37 cellular contexts compared by ENCODE assay signal in genomic region chr7:39908141-39908540, GRCh38.
"Had no signal": no experiment of that assay in that cellular context is flagged by ENCODE, and none has a peak within 500 bp of the region (broad histone marks: within the 10 kb centered on the region; RNA-seq: fewer than 3 reads in every experiment).

No MANE protein-coding gene starts in this region.

- H3K36me3 Mint-ChIP-seq: activated naive CD4-positive, alpha-beta T cell treated with anti-CD3 and anti-CD28 coated beads, Interleukin-2, amount 10 ng/mL, durations not matched to agents 7 days and 5 days; brain had no signal

- DNase-seq: activated effector memory CD4-positive, alpha-beta T cell treated with anti-CD3 and anti-CD28 coated beads, Interleukin-2, amount 50 U/mL, for 16 hours; activated effector memory CD4-positive, alpha-beta T cell treated with Interleukin-2 at 50 U/mL for 16 hours; activated gamma-delta T cell; activated gamma-delta T cell treated with Interleukin-2 at 50 U/mL for 16 hours; activated naive CD4-positive, alpha-beta T cell; activated naive CD4-positive, alpha-beta T cell treated with anti-CD3 and anti-CD28 coated beads for 36 hours; activated naive CD4-positive, alpha-beta T cell treated with anti-CD3 and anti-CD28 coated beads, Interleukin-2, amount 10 ng/mL, durations not matched to agents 7 days and 5 days; activated naive CD4-positive, alpha-beta T cell treated with anti-CD3 and anti-CD28 coated beads, Interleukin-2, amount 50 U/mL, for 16 hours; activated naive CD4-positive, alpha-beta T cell treated with Interleukin-2 at 50 U/mL for 16 hours; activated naive CD8-positive, alpha-beta T cell treated with anti-CD3 and anti-CD28 coated beads for 36 hours; activated naive CD8-positive, alpha-beta T cell treated with anti-CD3 and anti-CD28 coated beads, Interleukin-2, amount 10 ng/mL, durations not matched to agents 7 days and 5 days; activated naive CD8-positive, alpha-beta T cell treated with anti-CD3 and anti-CD28 coated beads, Interleukin-2, amount 50 U/mL, for 24 hours; activated T-cell treated with anti-CD3 and anti-CD28 coated beads, Interleukin-2, amount 50 U/mL, for 1 hour; activated T-cell treated with anti-CD3 and anti-CD28 coated beads, Interleukin-2, amount 50 U/mL, for 24 hours; activated T-cell treated with anti-CD3 and anti-CD28 coated beads, Interleukin-2, amount 50 U/mL, for 48 hours; activated T-cell treated with anti-CD3 and anti-CD28 coated beads, Interleukin-2, amount 50 U/mL, for 72 hours; adrenal gland; amniotic stem cell; amygdala; anterior cingulate cortex; aorta; body of pancreas; brain microvascular endothelial cell; caudate nucleus; central memory CD4-positive, alpha-beta T cell; cerebellar nuclear complex had no signal

- H3K27ac ChIP-seq: adrenal gland, ascending aorta, body of pancreas, brain microvascular endothelial cell, breast epithelium, cardiac muscle cell had no signal

- H3K27me3 Mint-ChIP-seq: activated naive CD4-positive, alpha-beta T cell treated with anti-CD3 and anti-CD28 coated beads, Interleukin-2, amount 50 U/mL, for 24 hours; activated naive CD8-positive, alpha-beta T cell; activated naive CD8-positive, alpha-beta T cell treated with anti-CD3 and anti-CD28 coated beads for 36 hours; activated naive CD8-positive, alpha-beta T cell treated with anti-CD3 and anti-CD28 coated beads, Interleukin-2, amount 50 U/mL, for 24 hours; activated T-cell treated with anti-CD3 and anti-CD28 coated beads, Interleukin-2, amount 50 U/mL, for 24 hours; central memory CD8-positive, alpha-beta T cell had no signal

- H3K27me3 ChIP-seq: adrenal gland, ascending aorta, body of pancreas, brain microvascular endothelial cell, breast epithelium, cardiac muscle cell had no signal

- H3K4me1 Mint-ChIP-seq: activated naive CD4-positive, alpha-beta T cell treated with anti-CD3 and anti-CD28 coated beads, Interleukin-2, amount 10 ng/mL, durations not matched to agents 7 days and 5 days; activated naive CD4-positive, alpha-beta T cell treated with anti-CD3 and anti-CD28 coated beads, Interleukin-2, amount 50 U/mL, for 24 hours; activated naive CD8-positive, alpha-beta T cell treated with anti-CD3 and anti-CD28 coated beads, Interleukin-2, amount 50 U/mL, for 24 hours; activated T-helper 17 cell treated with anti-CD3 and anti-CD28 coated beads, Interleukin-2, amount 50 U/mL, for 72 hours; brain; central memory CD8-positive, alpha-beta T cell had no signal

- H3K4me3 ChIP-seq: adrenal gland, ascending aorta, body of pancreas, breast epithelium, cardiac muscle cell had no signal

- H3K4me3 Mint-ChIP-seq: activated naive CD4-positive, alpha-beta T cell treated with anti-CD3 and anti-CD28 coated beads for 36 hours; activated naive CD4-positive, alpha-beta T cell treated with anti-CD3 and anti-CD28 coated beads, Interleukin-2, amount 10 ng/mL, durations not matched to agents 7 days and 5 days; activated naive CD4-positive, alpha-beta T cell treated with anti-CD3 and anti-CD28 coated beads, Interleukin-2, amount 50 U/mL, for 24 hours; activated naive CD8-positive, alpha-beta T cell; activated naive CD8-positive, alpha-beta T cell treated with anti-CD3 and anti-CD28 coated beads for 36 hours; activated naive CD8-positive, alpha-beta T cell treated with anti-CD3 and anti-CD28 coated beads, Interleukin-2, amount 10 ng/mL, durations not matched to agents 7 days and 5 days; activated naive CD8-positive, alpha-beta T cell treated with anti-CD3 and anti-CD28 coated beads, Interleukin-2, amount 50 U/mL, for 24 hours; activated T-cell treated with anti-CD3 and anti-CD28 coated beads, Interleukin-2, amount 50 U/mL, for 24 hours; activated T-cell treated with anti-CD3 and anti-CD28 coated beads, Interleukin-2, amount 50 U/mL, for 72 hours; activated T-helper 1 cell treated with anti-CD3 and anti-CD28 coated beads, Interleukin-12 subunit alpha, Interleukin-12 subunit beta, Interleukin-2, Interleukin-4 antibody, amounts not matched to agents 30 ng/mL and 10 ng/mL and 1 ng/mL, durations not matched to agents 14 hours and 24 hours and 36 hours; activated T-helper 17 cell treated with anti-CD3 and anti-CD28 coated beads, Interleukin-2, amount 50 U/mL, for 72 hours; brain; central memory CD8-positive, alpha-beta T cell had no signal

- H3K27ac Mint-ChIP-seq: activated naive CD4-positive, alpha-beta T cell treated with anti-CD3 and anti-CD28 coated beads for 36 hours; activated naive CD4-positive, alpha-beta T cell treated with anti-CD3 and anti-CD28 coated beads, Interleukin-2, amount 10 ng/mL, durations not matched to agents 7 days and 5 days; activated naive CD4-positive, alpha-beta T cell treated with anti-CD3 and anti-CD28 coated beads, Interleukin-2, amount 50 U/mL, for 24 hours; activated naive CD4-positive, alpha-beta T cell treated with anti-CD3 and anti-CD28 coated beads, Interleukin-2, amount 50 U/mL, for 72 hours; activated naive CD8-positive, alpha-beta T cell; activated naive CD8-positive, alpha-beta T cell treated with anti-CD3 and anti-CD28 coated beads for 36 hours; activated naive CD8-positive, alpha-beta T cell treated with anti-CD3 and anti-CD28 coated beads, Interleukin-2, amount 10 ng/mL, durations not matched to agents 7 days and 5 days; activated naive CD8-positive, alpha-beta T cell treated with anti-CD3 and anti-CD28 coated beads, Interleukin-2, amount 50 U/mL, for 24 hours; activated T-cell treated with anti-CD3 and anti-CD28 coated beads, Interleukin-2, amount 50 U/mL, for 24 hours; activated T-cell treated with anti-CD3 and anti-CD28 coated beads, Interleukin-2, amount 50 U/mL, for 72 hours; activated T-helper 1 cell treated with anti-CD3 and anti-CD28 coated beads, Interleukin-12 subunit alpha, Interleukin-12 subunit beta, Interleukin-2, Interleukin-4 antibody, amounts not matched to agents 30 ng/mL and 10 ng/mL and 1 ng/mL, durations not matched to agents 14 hours and 24 hours and 36 hours; activated T-helper 17 cell treated with anti-CD3 and anti-CD28 coated beads, Interleukin-2, amount 50 U/mL, for 72 hours; activated T-helper 2 cell treated with anti-CD3 and anti-CD28 coated beads, Interferon-gamma antibody, Interleukin-2, Interleukin-4, amounts not matched to agents 10 μg/mL and 5 μg/mL and 100 μg/mL, durations not matched to agents 14 hours and 24 hours and 36 hours; brain had no signal

- ATAC-seq: activated naive CD4-positive, alpha-beta T cell treated with anti-CD3 and anti-CD28 coated beads, Interleukin-2, amount 50 U/mL, for 72 hours; activated naive CD8-positive, alpha-beta T cell treated with anti-CD3 and anti-CD28 coated beads, Interleukin-2, amount 50 U/mL, for 24 hours; activated T-cell treated with anti-CD3 and anti-CD28 coated beads, Interleukin-2, amount 50 U/mL, for 72 hours; activated T-helper 17 cell treated with anti-CD3 and anti-CD28 coated beads, Interleukin-2, amount 50 U/mL, for 72 hours; body of pancreas had no signal

- H3K36me3 ChIP-seq: adrenal gland, ascending aorta, brain microvascular endothelial cell, breast epithelium, cardiac muscle cell had no signal

- H3K4me1 ChIP-seq: adrenal gland, ascending aorta, body of pancreas, breast epithelium had no signal

- H3K9me3 ChIP-seq: ascending aorta, body of pancreas, breast epithelium had no signal
